1 cellular context compared by ENCODE assay signal in the genomic region with DNA sequence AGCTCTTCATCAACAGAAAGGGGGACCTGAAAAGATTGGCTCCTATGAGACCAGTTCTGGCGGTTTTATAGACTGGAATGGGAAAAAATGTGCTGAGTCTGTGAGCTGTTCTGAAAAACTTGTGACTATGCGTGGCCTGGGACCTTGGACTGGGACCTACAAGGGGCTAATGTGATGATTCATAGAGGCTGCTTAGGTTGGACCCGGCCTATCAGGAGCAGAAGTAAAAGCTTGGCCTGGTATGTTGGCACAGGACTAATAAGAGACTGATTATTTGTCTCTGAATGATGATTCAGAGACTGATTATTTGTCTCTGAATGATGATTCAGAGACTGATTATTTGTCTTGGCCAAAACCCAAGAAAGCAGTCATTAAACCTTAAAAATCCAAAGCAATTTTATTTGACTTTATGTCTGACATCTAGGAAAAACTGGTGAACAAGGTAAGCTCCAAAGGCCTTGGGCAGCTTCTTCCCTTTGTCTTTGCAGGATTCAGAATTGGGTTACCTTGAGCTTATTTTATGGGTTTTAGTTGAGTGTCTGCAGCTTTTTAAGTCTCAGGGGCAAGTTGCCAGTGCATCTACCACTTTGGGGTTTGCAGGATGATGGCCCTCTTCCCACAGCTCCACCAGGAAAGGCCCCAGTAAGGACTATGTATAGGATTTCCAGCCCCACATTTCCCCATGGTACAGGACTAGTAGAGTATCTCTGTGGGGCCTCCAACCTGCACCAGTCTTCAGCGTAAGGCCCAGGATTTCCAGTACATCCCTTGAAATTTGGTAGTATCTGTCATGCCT.
TF ChIP-seq lines count a peak whose summit lies in the region.

No MANE protein-coding gene starts in this region.

TF ChIP-seq in HepG2, 621 proteins besides CTCF, POLR2A, EP300 and RAD21:
- TF ChIP-seq NR2F1 (CRISPR knock-in tag; IDR thresholded peaks at IDR 0.05) = no peak
- no peak for TF ChIP-seq YEATS2 (CRISPR knock-in tag; IDR thresholded peaks at IDR 0.05; ENCODE audit: borderline replicate concordance)
- TF ChIP-seq, protein P1, sequence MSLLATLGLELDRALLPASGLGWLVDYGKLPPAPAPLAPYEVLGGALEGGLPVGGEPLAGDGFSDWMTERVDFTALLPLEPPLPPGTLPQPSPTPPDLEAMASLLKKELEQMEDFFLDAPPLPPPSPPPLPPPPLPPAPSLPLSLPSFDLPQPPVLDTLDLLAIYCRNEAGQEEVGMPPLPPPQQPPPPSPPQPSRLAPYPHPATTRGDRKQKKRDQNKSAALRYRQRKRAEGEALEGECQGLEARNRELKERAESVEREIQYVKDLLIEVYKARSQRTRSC (CRISPR knock-in tag; IDR thresholded peaks at IDR 0.05; ENCODE audit: low read depth) = no peak
- TF ChIP-seq ZNF607 (CRISPR knock-in tag; IDR thresholded peaks at IDR 0.05; ENCODE audit: borderline replicate concordance) = no peak
- no peak for TF ChIP-seq TBL1XR1 (IDR thresholded peaks at IDR 0.05; ENCODE audit: borderline replicate concordance, low read length, partially characterized antibody)
- TF ChIP-seq ZNF644 (CRISPR knock-in tag; IDR thresholded peaks at IDR 0.05; ENCODE audit: low read depth) = no peak
